Comparison of ENCODE assay signal across 8 cellular contexts in genomic region chr17:35374766-35375344, GRCh38. TPM values are rescaled to one million over a fixed set of nuclear protein-coding genes. Genes with fewer than 3 reads are reported as not detected.
DNase-seq lines count a peak whose midpoint lies in the region; ATAC-seq and TF ChIP-seq lines count a peak whose summit lies in the region.

No MANE protein-coding gene starts in this region.

- no peak overlapping the region for H3K27ac ChIP-seq in GM23338 (ENCODE audit: low read depth)
- peak overlapping the region; percentile 68; the same call in 1 of the 2 replicates for H3K27ac ChIP-seq in SJCRH30
- H3K27ac ChIP-seq in WERI-Rb-1, result no peak overlapping the region

- no peaks in the 10 kb centered on the region for H3K9me2 ChIP-seq in GM23338 (ENCODE audit: insufficient read depth)

- H3K9me3 Mint-ChIP-seq in GM23338, result peaks cover 5% of the 10 kb centered on the region; the same call in 1 of the 3 replicates

- peaks cover 18% of the 10 kb centered on the region for H3K4me1 ChIP-seq in GM23338 (ENCODE audit: insufficient read depth)
- no peaks in the 10 kb centered on the region for H3K4me1 ChIP-seq in SJCRH30
- peaks cover 4% of the 10 kb centered on the region for H3K4me1 ChIP-seq in skeletal muscle satellite cell (ENCODE audit: control insufficient read depth, insufficient read depth, low read length)

- H3K27ac Mint-ChIP-seq in GM23338, result no peak overlapping the region

- DNase-seq in GM23338 (ENCODE audit: low spot score) (no peak), SJCRH30 (no peak), fibroblast of mammary gland (ENCODE audit: low read depth) (no peak), WERI-Rb-1 (no peak), occipital lobe (lab: John Stamatoyannopoulos, UW) (no peak), UCSD-AML1 (lab: John Stamatoyannopoulos, UW; ENCODE audit: unreplicated experiment) (no peak)

- no peaks in the 10 kb centered on the region for H3K36me3 ChIP-seq in GM23338 (ENCODE audit: insufficient read depth)
- H3K36me3 ChIP-seq in SJCRH30, result no peaks in the 10 kb centered on the region
- no peaks in the 10 kb centered on the region for H3K36me3 ChIP-seq in skeletal muscle satellite cell (ENCODE audit: insufficient read depth, low read length)
- H3K36me3 ChIP-seq in WERI-Rb-1, result no peaks in the 10 kb centered on the region

- peak overlapping the region; percentile 84 for H3K4me2 ChIP-seq in GM23338
- H3K4me2 ChIP-seq in skeletal muscle satellite cell (ENCODE audit: low read length), result peak overlapping the region; percentile 83

- H3K27me3 ChIP-seq in GM23338 (ENCODE audit: insufficient read depth), result peaks cover 96% of the 10 kb centered on the region
- no peaks in the 10 kb centered on the region; the same call in none of the 2 replicates for H3K27me3 ChIP-seq in SJCRH30
- no peaks in the 10 kb centered on the region for H3K27me3 ChIP-seq in skeletal muscle satellite cell (ENCODE audit: control insufficient read depth, insufficient read depth, low read length)
- H3K27me3 ChIP-seq in WERI-Rb-1 (ENCODE audit: insufficient read depth, low read depth, severe bottlenecking), result peaks cover 74% of the 10 kb centered on the region

- no peak overlapping the region for H2AFZ ChIP-seq in GM23338

- peak overlapping the region; percentile 88 for H3K9ac ChIP-seq in skeletal muscle satellite cell (ENCODE audit: low read depth, low read length)

- ATAC-seq in GM23338, result no peak
- ATAC-seq in HG02973 (IDR thresholded peaks at IDR 0.05; ENCODE audit: unreplicated experiment), result no peak

- H3K27me3 Mint-ChIP-seq in GM23338 (ENCODE audit: insufficient read depth, low read depth, poor library complexity), result peaks cover 59% of the 10 kb centered on the region

- H3K4me1 Mint-ChIP-seq in GM23338, result 0 out of 3 replicates have a peak, but pooled peaks cover 5% of the 10 kb centered on the region

- H4K20me1 ChIP-seq in GM23338 (replicated peaks; ENCODE audit: insufficient read depth), result peaks cover 3% of the 10 kb centered on the region; the same call in 1 of the 2 replicates

- peaks cover 5% of the 10 kb centered on the region for H3K9me3 ChIP-seq in SJCRH30 (replicated peaks)
- no peaks in the 10 kb centered on the region for H3K9me3 ChIP-seq in skeletal muscle satellite cell (replicated peaks; ENCODE audit: low read length)
- H3K9me3 ChIP-seq in WERI-Rb-1 (ENCODE audit: severe bottlenecking), result peaks cover 5% of the 10 kb centered on the region

- H3K4me3 ChIP-seq in GM23338 (peak overlapping the region; percentile 59), SJCRH30 (peak overlapping the region; percentile 61), fibroblast of mammary gland (ENCODE audit: control insufficient read depth, low read depth, low read length) (peak overlapping the region; percentile 82), skeletal muscle satellite cell (ENCODE audit: low read length) (peak overlapping the region; percentile 74), WERI-Rb-1 (ENCODE audit: low read depth, low read length) (no peak overlapping the region)

- no peaks in the 10 kb centered on the region; the same call in 2 of the 3 replicates for H3K36me3 Mint-ChIP-seq in GM23338 (ENCODE audit: low read depth)

- H3K79me2 ChIP-seq in GM23338 (replicated peaks; ENCODE audit: insufficient read depth), result no peaks in the 10 kb centered on the region

- H3K4me3 Mint-ChIP-seq in GM23338, result peak overlapping the region; percentile 23; the same call in 2 of the 3 replicates

- peaks cover 3% of the 10 kb centered on the region; the same call in 1 of the 2 replicates for H3F3A ChIP-seq in GM23338 (replicated peaks; ENCODE audit: low read depth)

- no peak for TF ChIP-seq CTCF in GM23338 (conservative IDR thresholded peaks at IDR 0.05; ENCODE audit: low read depth in 2 of 2)
- TF ChIP-seq CTCF in fibroblast of mammary gland (conservative IDR thresholded peaks at IDR 0.05; ENCODE audit: control insufficient read depth, insufficient read depth, low read depth, low read length), result no peak
- TF ChIP-seq CTCF in WERI-Rb-1 (IDR thresholded peaks at IDR 0.05; ENCODE audit: low read depth, low read length), result no peak

TF ChIP-seq in GM23338, 12 proteins besides CTCF, POLR2A, EP300 and RAD21:
- TF ChIP-seq ZNF114 (CRISPR knock-in tag; IDR thresholded peaks at IDR 0.05), result no peak
- TF ChIP-seq EZH2phosphoT487 (IDR thresholded peaks at IDR 0.05; ENCODE audit: unreplicated experiment), result no peak
- TF ChIP-seq REST (IDR thresholded peaks at IDR 0.05; ENCODE audit: unreplicated experiment), result no peak
- no peak for TF ChIP-seq JUNB (IDR thresholded peaks at IDR 0.05; ENCODE audit: unreplicated experiment)
- no peak for TF ChIP-seq ETS1 (IDR thresholded peaks at IDR 0.05)
- no peak for TF ChIP-seq STAT1 (IDR thresholded peaks at IDR 0.05; ENCODE audit: unreplicated experiment)

RNA-seq across cellular contexts. Expression of gene SLFN11, which starts 1.4 kb away (rescaled TPM):
- 0.04 TPM in 1 of 2 replicates, not detected in the other for total RNA-seq in GM23338 (2014; rRNA removed; shearing (Covaris generic))
- polyA plus RNA-seq in GM23338 (2016; fragmentation: Nextera tagmentation; extraction: Ambion mirVana), result 0.19 TPM in 1 of 2 replicates, not detected in the other
- total RNA-seq in SJCRH30 (2014; rRNA removed; shearing (Covaris generic)), result 16.5 and 18.6 TPM in 2 replicates
- 77.1 and 97.1 TPM in 2 replicates for total RNA-seq in skeletal muscle satellite cell (2012; rRNA removed)
- 3.3 TPM for total RNA-seq in occipital lobe

RNA-seq across cellular contexts. Expression of gene SLFN12, which starts 57.4 kb away (rescaled TPM):
- total RNA-seq in GM23338 (2014; rRNA removed; shearing (Covaris generic)), result 6.1 and 9.2 TPM in 2 replicates
- 3.5 and 4.8 TPM in 2 replicates for polyA plus RNA-seq in GM23338 (2016; fragmentation: Nextera tagmentation; extraction: Ambion mirVana)
- 16.3 and 19.0 TPM in 2 replicates for total RNA-seq in SJCRH30 (2014; rRNA removed; shearing (Covaris generic))
- 17.0 and 18.3 TPM in 2 replicates for total RNA-seq in skeletal muscle satellite cell (2012; rRNA removed)
- total RNA-seq in occipital lobe, result 4.1 TPM
